ENCODE assay signal across 20 cellular contexts in the genomic region with DNA sequence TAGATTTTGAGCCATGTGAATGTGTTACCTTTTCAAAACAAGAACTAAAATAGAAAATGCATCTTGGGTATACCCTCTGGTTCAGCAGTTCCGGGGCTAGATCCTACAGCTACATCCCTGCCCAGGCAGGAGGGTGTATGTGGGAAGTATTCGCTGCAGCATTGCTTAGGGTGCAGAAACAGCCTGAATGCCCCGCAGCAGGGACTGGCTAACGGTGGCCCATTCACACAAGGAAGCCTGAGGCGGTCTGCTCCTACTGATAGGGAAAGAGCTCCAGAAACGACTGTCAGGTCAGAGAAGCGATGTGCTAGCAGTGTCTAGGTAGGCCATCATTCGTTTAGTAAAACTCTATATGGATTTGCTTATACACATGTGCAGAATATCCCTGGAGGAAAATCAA. TPM values are rescaled to one million over a fixed set of nuclear protein-coding genes. Genes with fewer than 3 reads are reported as not detected.
A peak's percentile ranks its signal among the peaks of the same experiment; 100 is the strongest.
DNase-seq lines count a peak whose midpoint lies in the region; ATAC-seq and TF ChIP-seq lines count a peak whose summit lies in the region.
"Had no signal": no experiment of that assay in that cellular context is flagged by ENCODE, and none has a peak within 500 bp of the region (broad histone marks: within the 10 kb centered on the region; RNA-seq: fewer than 3 reads in every experiment).

No MANE protein-coding gene starts in this region.

- WGBS in heart right ventricle, 2 donors, result 83 to 84% methylated on average over 8 of the region's 8 CpGs

- no peak overlapping the region for H3K27ac ChIP-seq in heart right ventricle
- H3K27ac ChIP-seq: Peyer's patch, SJCRH30 had no signal

- no peaks in the 10 kb centered on the region for H3K9me3 Mint-ChIP-seq in brain
- H3K9me3 Mint-ChIP-seq in nephron progenitor cell, result no peaks in the 10 kb centered on the region
- H3K9me3 Mint-ChIP-seq: CD8-positive, alpha-beta memory T cell had no signal

- H3K4me3 ChIP-seq in heart right ventricle, result no peak overlapping the region
- H3K4me3 ChIP-seq: Peyer's patch, SJCRH30 had no signal

- peaks cover 0 to 5% (median 0%) of the 10 kb centered on the region in 9 donors for H3K4me1 ChIP-seq in heart right ventricle
- H3K4me1 ChIP-seq: Peyer's patch had no signal

- no peaks in the 10 kb centered on the region for H3K27me3 ChIP-seq in heart right ventricle
- H3K27me3 ChIP-seq: Peyer's patch, SJCRH30 had no signal

- TF ChIP-seq CTCF in heart right ventricle (IDR thresholded peaks at IDR 0.05), result no peak
- no peak for TF ChIP-seq CTCF in brain (conservative IDR thresholded peaks at IDR 0.05)
- no peak for TF ChIP-seq CTCF in nephron progenitor cell (IDR thresholded peaks at IDR 0.05)

- H3K27me3 Mint-ChIP-seq in brain, result peaks cover 5% of the 10 kb centered on the region
- no peaks in the 10 kb centered on the region for H3K27me3 Mint-ChIP-seq in nephron progenitor cell (ENCODE audit: low read depth, poor library complexity)
- H3K27me3 Mint-ChIP-seq: CD8-positive, alpha-beta memory T cell had no signal

- H3K4me3 Mint-ChIP-seq in brain, result no peak overlapping the region
- no peak overlapping the region for H3K4me3 Mint-ChIP-seq in nephron progenitor cell
- H3K4me3 Mint-ChIP-seq: CD8-positive, alpha-beta memory T cell had no signal

- peaks cover 8% of the 10 kb centered on the region for H3K4me1 Mint-ChIP-seq in brain
- peaks cover 13% of the 10 kb centered on the region for H3K4me1 Mint-ChIP-seq in nephron progenitor cell
- H3K4me1 Mint-ChIP-seq: CD8-positive, alpha-beta memory T cell had no signal

- peak; percentile 6 for DNase-seq in Right ventricle myocardium superior
- no peak for DNase-seq in heart right ventricle
- DNase-seq in nephron progenitor cell, result no peak
- no peak for DNase-seq in SW 1271 (lab: John Stamatoyannopoulos, UW)
- DNase-seq in NCI-H187 treated with DMSO at 0.1 percent for 48 hours (lab: John Stamatoyannopoulos, UW), result no peak
- DNase-seq in DMS114 treated with DMSO at 0.1 percent for 48 hours (lab: John Stamatoyannopoulos, UW; ENCODE audit: unreplicated experiment), result no peak
- no peak for DNase-seq in amniotic stem cell (lab: John Stamatoyannopoulos, UW)
- DNase-seq: AML-193; Calu3; CD8-positive, alpha-beta memory T cell; GDM1; Karpas-422; NCI-H1694; NCI-H2107; Peyer's patch; SJCRH30 had no signal

- H3K27ac Mint-ChIP-seq in brain (peak overlapping the region in 3 of 5 experiments; percentile 65 to 87 (median 66)), nephron progenitor cell (peak overlapping the region; percentile 38)

- intact Hi-C loops in Right ventricle myocardium superior (cut with DNase I), result no loop called here
- intact Hi-C loops in heart right ventricle (cut with DNase I), result no loop called here

- no peaks in the 10 kb centered on the region for H3K9me3 ChIP-seq in heart right ventricle
- H3K9me3 ChIP-seq: Peyer's patch, SJCRH30 had no signal

- H3K36me3 Mint-ChIP-seq in brain, result no peaks in the 10 kb centered on the region
- H3K36me3 Mint-ChIP-seq in nephron progenitor cell (ENCODE audit: low read depth), result peaks cover 3% of the 10 kb centered on the region

- peaks cover 0 to 44% (median 26%) of the 10 kb centered on the region in 9 donors for H3K36me3 ChIP-seq in heart right ventricle
- H3K36me3 ChIP-seq: SJCRH30 had no signal

- ATAC-seq in Right ventricle myocardium superior (ENCODE audit: poor library complexity) (no peak), heart right ventricle (no peak)

RNA-seq across cellular contexts. Expression of a gene that starts 9.9 kb away (rescaled TPM):
- 1.3 TPM for total RNA-seq in Right ventricle myocardium superior
- 1 to 10 TPM in 8 of 10 donors, under 1 TPM in 2; 0.87 to 4.3 (median 1.6) TPM for total RNA-seq in heart right ventricle
- 1 to 10 TPM; 3.1 to 3.8 TPM for polyA plus RNA-seq in heart right ventricle
- 6.5 TPM for polyA plus RNA-seq in brain (ENCODE audit: insufficient read depth, low read depth, low replicate concordance)
- total RNA-seq: A172; CD8-positive, alpha-beta memory T cell; NCI-H460 had no signal
- polyA plus RNA-seq: AG04450; CD8-positive, alpha-beta memory T cell had no signal

RNA-seq across cellular contexts. Expression of a gene that starts 18.9 kb away (rescaled TPM):
- total RNA-seq in Right ventricle myocardium superior (24.4 TPM), heart right ventricle (10 to 100 TPM; 10.9 to 35.4 (median 13.6) TPM)
- polyA plus RNA-seq in heart right ventricle (10 to 100 TPM; 29.6 to 45.0 TPM), brain (ENCODE audit: insufficient read depth, low read depth, low replicate concordance) (20.4 TPM)

RNA-seq across cellular contexts. Expression of a gene that starts 57.3 kb away (rescaled TPM):
- total RNA-seq in Right ventricle myocardium superior, result 108 TPM
- 100 to 1,000 TPM; 131 to 153 (median 139) TPM for total RNA-seq in heart right ventricle
- 100 to 1,000 TPM; 105 to 115 TPM for polyA plus RNA-seq in heart right ventricle
- polyA plus RNA-seq in brain (ENCODE audit: insufficient read depth, low read depth, low replicate concordance), result 173 TPM

RNA-seq across cellular contexts. Expression of a gene that starts 57.6 kb away (rescaled TPM):
- total RNA-seq in Right ventricle myocardium superior (11.7 TPM), heart right ventricle (10 to 100 TPM in 9 of 10 donors, 1 to 10 TPM in 1; 7.0 to 18.0 (median 12.2) TPM)
- polyA plus RNA-seq in heart right ventricle (10 to 100 TPM; 17.3 to 25.8 TPM), brain (ENCODE audit: insufficient read depth, low read depth, low replicate concordance) (20.4 TPM)
